ENCODE assay signal across 20 cellular contexts in genomic region chr3:50549226-50549625, GRCh38. TPM values are rescaled to one million over a fixed set of nuclear protein-coding genes. Genes with fewer than 3 reads are reported as not detected.
"Had no signal": no experiment of that assay in that cellular context is flagged by ENCODE, and none has a peak within 500 bp of the region (broad histone marks: within the 10 kb centered on the region; RNA-seq: fewer than 3 reads in every experiment).

No MANE protein-coding gene starts in this region.

- H3K4me1 Mint-ChIP-seq: memory B cell had no signal

- H3K36me3 Mint-ChIP-seq: immature natural killer cell; memory B cell; natural killer cell treated with Interleukin-12 subunit alpha and Interleukin-12 subunit beta and Interleukin-15 and Interleukin-18, amount 100 ng/mL, for 72 hours; stimulated activated naive B cell treated with anti-CD40 and anti-IgM and Interleukin-4, amounts not matched to agents 10 μg/mL and 1 μg/mL and 100 μg/mL, for 72 hours; type B pancreatic cell had no signal

- H3K4me3 Mint-ChIP-seq: immature natural killer cell; memory B cell; natural killer cell treated with Interleukin-12 subunit alpha and Interleukin-12 subunit beta and Interleukin-15 and Interleukin-18, amount 100 ng/mL, for 72 hours; stimulated activated naive B cell treated with anti-CD40 and anti-IgM and Interleukin-4, amounts not matched to agents 10 μg/mL and 1 μg/mL and 100 μg/mL, for 72 hours; type B pancreatic cell had no signal

- H3K9me3 Mint-ChIP-seq: immature natural killer cell; memory B cell; natural killer cell treated with Interleukin-12 subunit alpha and Interleukin-12 subunit beta and Interleukin-15 and Interleukin-18, amount 100 ng/mL, for 72 hours; stimulated activated naive B cell treated with anti-CD40 and anti-IgM and Interleukin-4, amounts not matched to agents 10 μg/mL and 1 μg/mL and 100 μg/mL, for 72 hours; type B pancreatic cell had no signal

- H3K27ac Mint-ChIP-seq: memory B cell; natural killer cell treated with Interleukin-12 subunit alpha and Interleukin-12 subunit beta and Interleukin-15 and Interleukin-18, amount 100 ng/mL, for 72 hours had no signal

- H3K27me3 Mint-ChIP-seq: natural killer cell treated with Interleukin-12 subunit alpha and Interleukin-12 subunit beta and Interleukin-15 and Interleukin-18, amount 100 ng/mL, for 72 hours; type B pancreatic cell had no signal

- DNase-seq: cortex of kidney; dorsolateral prefrontal cortex; effector CD8-positive, alpha-beta T cell; gastrocnemius medialis; immature natural killer cell; left ventricle myocardium inferior; lower lobe of right lung; midbrain; psoas muscle; spleen; stimulated activated CD4-positive, alpha-beta T cell treated with anti-CD3 and anti-CD28 coated beads, Interleukin-15, amount 100 ng/mL, for 24 hours; stimulated activated CD4-positive, alpha-beta T cell treated with anti-CD3 and anti-CD28 coated beads, Interleukin-1b, Interleukin-23, amount 100 ng/mL, for 48 hours; stimulated activated CD4-positive, alpha-beta T cell treated with anti-CD3 and anti-CD28 coated beads, Interleukin-4, amount 100 ng/mL, for 24 hours; stimulated activated naive B cell treated with anti-CD40 and anti-IgM and Interleukin-4, amounts not matched to agents 10 μg/mL and 1 μg/mL and 100 μg/mL, for 72 hours; thyroid gland had no signal

RNA-seq across cellular contexts. Expression of gene CACNA2D2, which starts 45.8 kb away (rescaled TPM):
- total RNA-seq: fibroblast of lung, osteoblast had no signal
